28 cellular contexts compared by ENCODE assay signal in genomic region chr11:22555901-22556300, GRCh38.
"Had no signal": no experiment of that assay in that cellular context is flagged by ENCODE, and none has a peak within 500 bp of the region (broad histone marks: within the 10 kb centered on the region; RNA-seq: fewer than 3 reads in every experiment).

No MANE protein-coding gene starts in this region.

- H3K27ac ChIP-seq: SK-N-MC, WERI-Rb-1 had no signal

- DNase-seq: activated CD4-positive, alpha-beta memory T cell treated with anti-CD3 and anti-CD28 coated beads, Interleukin-2, amount 10 ng/mL, durations not matched to agents 7 days and 5 days; activated CD4-positive, alpha-beta T cell treated with anti-CD3 and anti-CD28 coated beads for 36 hours; activated CD4-positive, alpha-beta T cell treated with anti-CD3 and anti-CD28 coated beads, Interleukin-2, amount 50 U/mL, for 1 hour; activated gamma-delta T cell; activated naive CD4-positive, alpha-beta T cell treated with anti-CD3 and anti-CD28 coated beads, Interleukin-2, amount 50 U/mL, for 16 hours; activated naive CD8-positive, alpha-beta T cell treated with anti-CD3 and anti-CD28 coated beads, Interleukin-2, amount 10 ng/mL, durations not matched to agents 7 days and 5 days; activated T-cell treated with anti-CD3 and anti-CD28 coated beads for 4 hours; activated T-cell treated with anti-CD3 and anti-CD28 coated beads, Interleukin-2, amount 50 U/mL, for 48 hours; aorta; KG1; MV-4-11; NCI-H1092 treated with DMSO at 0.1 percent for 48 hours; NCI-H1417 treated with DMSO at 0.1 percent for 48 hours; NCI-H1694; NCI-H2029; NCI-H2107; NCI-H2171 treated with DMSO at 0.1 percent for 48 hours; NCI-H226; NCI-H526 treated with DMSO at 0.1 percent for 48 hours; NCI-H82; NK-92 treated with Interleukin-12 subunit alpha and Interleukin-12 subunit beta, amount 100 ng/mL, for 24 hours; OCI-M1; RPMI8226; T-cell; T-helper 2 cell; T1000; WERI-Rb-1 had no signal

- H3K36me3 ChIP-seq: WERI-Rb-1 had no signal

- H3K4me3 ChIP-seq: SK-N-MC had no signal
